Comparison of ENCODE assay signal across 8 cellular contexts in the genomic region with DNA sequence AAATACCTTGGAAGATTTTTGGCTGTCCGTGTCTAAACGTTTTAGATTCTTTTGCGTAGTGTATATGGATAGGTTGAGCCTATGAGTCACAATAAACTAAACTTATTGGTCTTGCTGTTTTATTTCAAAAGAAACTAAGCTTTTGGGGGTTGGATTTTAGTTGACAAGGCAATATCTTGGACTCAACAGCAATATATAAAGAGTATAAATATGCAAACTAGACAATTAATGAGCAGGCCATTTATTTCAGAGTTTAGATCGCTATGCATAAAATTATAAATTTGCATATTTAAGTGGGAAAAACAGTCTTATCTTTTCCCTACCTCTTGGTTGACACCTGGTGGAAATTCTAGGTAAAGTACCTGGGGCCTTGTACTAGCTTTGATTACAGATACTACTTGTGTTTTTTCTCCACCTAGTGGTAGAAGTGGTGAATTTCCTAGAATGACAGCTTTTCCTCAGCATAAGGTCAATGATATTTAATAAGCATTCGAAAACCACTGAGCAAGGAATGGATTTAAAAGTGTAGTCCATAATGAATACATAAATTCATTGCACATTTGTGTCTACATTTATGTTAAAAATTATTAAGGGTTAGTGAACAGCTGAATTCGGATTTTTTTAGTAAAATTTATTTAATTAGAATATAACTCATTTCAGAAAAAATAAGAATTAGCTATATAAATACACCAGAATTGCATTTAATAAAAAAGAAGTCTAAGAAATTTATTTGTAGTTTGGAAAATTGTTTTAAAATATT. TPM values are rescaled to one million over a fixed set of nuclear protein-coding genes. Genes with fewer than 3 reads are reported as not detected.
DNase-seq lines count a peak whose midpoint lies in the region; ATAC-seq, FAIRE-seq and TF ChIP-seq lines count a peak whose summit lies in the region.

No MANE protein-coding gene starts in this region.

- no peaks in the 10 kb centered on the region for H3K27me3 Mint-ChIP-seq in T-helper 1 cell treated with Interleukin-12 subunit alpha and Interleukin-12 subunit beta and Interleukin-4 antibody, amounts not matched to agents 30 μg/mL and 1 μg/mL, for 36 hours (ENCODE audit: low read depth)

- TF ChIP-seq CTCF in H1 (IDR thresholded peaks at IDR 0.05; ENCODE audit: control extremely low read depth in 1 of 3, insufficient read depth in 1 of 3, low read depth in 1 of 3, low read length in 3 of 3) (peak in 2 of 3 experiments; percentile 85 to 98; a peak in 3 of 4 replicates), uterus (IDR thresholded peaks at IDR 0.05) (peak; percentile 94 to 99 (median 97))

- no peak overlapping the region for H3K4ac ChIP-seq in H1 (replicated peaks; ENCODE audit: insufficient read length, low read depth, low read length)

- H3K79me1 ChIP-seq in H1 (ENCODE audit: low read depth, low read length) = no peaks in the 10 kb centered on the region

- H2BK120ac ChIP-seq in H1 (replicated peaks; ENCODE audit: low read depth, low read length) = no peak overlapping the region

- H3K9ac ChIP-seq in H1 (replicated peaks in 1 of 4; ENCODE audit: extremely low read depth in 1 of 4, low read depth in 3 of 4, low read length in 3 of 4) = peak overlapping the region in 1 of 4 experiments; percentile 60; a peak in 2 of 7 replicates

- peak overlapping the region in 2 of 4 experiments; percentile 44 to 89; a peak in 3 of 8 replicates for H3K4me3 ChIP-seq in H1 (ENCODE audit: extremely low read depth in 1 of 4, insufficient read depth in 2 of 4, low read depth in 3 of 4, low read length in 4 of 4)
- H3K4me3 ChIP-seq in uterus = peak overlapping the region in 1 of 2 donors; percentile 60

- no peak overlapping the region for H4K5ac ChIP-seq in H1 (ENCODE audit: insufficient read length, low read depth, low read length)

- peaks cover 22% of the 10 kb centered on the region for H3K4me1 Mint-ChIP-seq in T-helper 1 cell treated with Interleukin-12 subunit alpha and Interleukin-12 subunit beta and Interleukin-4 antibody, amounts not matched to agents 30 μg/mL and 1 μg/mL, for 36 hours (ENCODE audit: low read depth)

- H3K9me3 ChIP-seq in H1 (ENCODE audit: insufficient read depth in 2 of 2, low read depth in 1 of 2, low read length in 1 of 2) = no peaks in the 10 kb centered on the region
- H3K9me3 ChIP-seq in uterus = no peaks in the 10 kb centered on the region

- H3K9me3 Mint-ChIP-seq in T-helper 1 cell treated with Interleukin-12 subunit alpha and Interleukin-12 subunit beta and Interleukin-4 antibody, amounts not matched to agents 30 μg/mL and 1 μg/mL, for 36 hours = peaks cover 4% of the 10 kb centered on the region

- peak; percentile 84 for FAIRE-seq in H1 (lab: Jason Lieb, UNC)

- no peak overlapping the region for H4K91ac ChIP-seq in H1 (replicated peaks; ENCODE audit: insufficient read length, low read length)

- no peak overlapping the region for H3K18ac ChIP-seq in H1 (ENCODE audit: extremely low read depth, low read length)

- DNase-seq in A172 (ENCODE audit: low spot score) (peak; percentile 87), GF-D8 (lab: John Stamatoyannopoulos, UW) (peak; percentile 33), NCI-H187 treated with DMSO at 0.1 percent for 48 hours (lab: John Stamatoyannopoulos, UW) (peak; percentile 90), H1 (ENCODE audit: low read depth in 1 of 2, low spot score in 2 of 2) (no peak), midbrain (lab: John Stamatoyannopoulos, UW) (peak; percentile 91), uterus (peak; percentile 22 to 68)

- no peaks in the 10 kb centered on the region for H4K20me1 ChIP-seq in H1 (replicated peaks in 1 of 2; ENCODE audit: control insufficient read depth in 1 of 2, insufficient read depth in 2 of 2, low read length in 2 of 2)

- H3K56ac ChIP-seq in H1 (replicated peaks; ENCODE audit: insufficient read length, low read depth, low read length) = no peak overlapping the region

- no peak overlapping the region for H3K27ac ChIP-seq in H1 (ENCODE audit: low read depth, low read length)
- peak overlapping the region; percentile 95 to 100 for H3K27ac ChIP-seq in uterus

- ATAC-seq in HG02885 (IDR thresholded peaks at IDR 0.05; ENCODE audit: poor library complexity, unreplicated experiment) = peak; percentile 14

- H3K4me1 ChIP-seq in H1 (replicated peaks in 1 of 4; ENCODE audit: control insufficient read depth in 3 of 4, insufficient read depth in 4 of 4, low read length in 3 of 4) = no peaks in the 10 kb centered on the region; a peak in 2 of 7 replicates
- no peaks in the 10 kb centered on the region for H3K4me1 ChIP-seq in uterus

- H2AK5ac ChIP-seq in H1 (ENCODE audit: low read depth, low read length) = no peak overlapping the region

- peaks cover 16% of the 10 kb centered on the region for H3K23me2 ChIP-seq in H1 (ENCODE audit: low read depth, low read length)

- H3K4me2 ChIP-seq in H1 (ENCODE audit: insufficient read depth in 1 of 2, low read depth in 2 of 2, low read length in 2 of 2) = peak overlapping the region; percentile 79 to 99; a peak in 3 of 4 replicates

- H2AFZ ChIP-seq in H1 (ENCODE audit: low read length) = no peak overlapping the region

- peaks cover 0 to 15% of the 10 kb centered on the region in 2 experiments; a peak in 2 of 4 replicates for H3K79me2 ChIP-seq in H1 (ENCODE audit: control insufficient read depth in 1 of 2, insufficient read depth in 2 of 2, low read length in 2 of 2)

- H3K27me3 ChIP-seq in H1 (replicated peaks in 1 of 4; ENCODE audit: control insufficient read depth in 3 of 4, extremely low read depth in 1 of 4, insufficient read depth in 3 of 4, low read length in 3 of 4) = no peaks in the 10 kb centered on the region
- no peaks in the 10 kb centered on the region for H3K27me3 ChIP-seq in uterus

- TF ChIP-seq RAD21 in H1 (IDR thresholded peaks at IDR 0.05 in 1 of 2, conservative IDR thresholded peaks at IDR 0.05 in 1 of 2; ENCODE audit: low read depth in 2 of 2, low read length in 2 of 2) = peak; percentile 92 to 95

- H3K36me3 ChIP-seq in H1 (ENCODE audit: control insufficient read depth in 2 of 4, insufficient read depth in 4 of 4, low read length in 3 of 4) = no peaks in the 10 kb centered on the region
- no peaks in the 10 kb centered on the region for H3K36me3 ChIP-seq in uterus

- peaks cover 1% of the 10 kb centered on the region for H3K36me3 Mint-ChIP-seq in T-helper 1 cell treated with Interleukin-12 subunit alpha and Interleukin-12 subunit beta and Interleukin-4 antibody, amounts not matched to agents 30 μg/mL and 1 μg/mL, for 36 hours (ENCODE audit: low read depth)

- WGBS in H1 (ENCODE audit: extremely low coverage in 1 of 2, insufficient coverage in 1 of 2, insufficient read length in 1 of 2, insufficient replicate concordance in 2 of 2, low coverage in 1 of 2, low lambda C conversion rate in 2 of 2, missing lambda C conversion rate in 1 of 2), 2 experiments = 12% methylated on average over 6 of the region's 6 CpGs; no CpG with 5 or more reads in 1 of the 2 experiments

- POLR2A ChIA-PET in H1 (lab: Charles Lee; ENCODE audit: partially characterized antibody) = interaction anchor here (0.6 to 2.3 kb wide), 8 partner anchors 10 to 165 kb away, joined by 3 to 12 read pairs (median 4); no protein-coding TSS in a partner anchor

- TF ChIP-seq POLR2A in H1 (IDR thresholded peaks at IDR 0.05; ENCODE audit: control extremely low read depth in 1 of 2, low read depth in 2 of 2, low read length in 2 of 2) = no peak
- peak in 1 of 2 donors; percentile 19 for TF ChIP-seq POLR2A in uterus (IDR thresholded peaks at IDR 0.05)

- no peak overlapping the region for H2BK12ac ChIP-seq in H1 (ENCODE audit: low read depth, low read length)

- peak overlapping the region; percentile 99 for H3K4me3 Mint-ChIP-seq in T-helper 1 cell treated with Interleukin-12 subunit alpha and Interleukin-12 subunit beta and Interleukin-4 antibody, amounts not matched to agents 30 μg/mL and 1 μg/mL, for 36 hours

- H2BK5ac ChIP-seq in H1 (ENCODE audit: low read depth, low read length) = no peak overlapping the region

- H2BK20ac ChIP-seq in H1 (ENCODE audit: low read length) = no peak overlapping the region

- intact Hi-C loops in uterus (cut with DNase I; ENCODE audit: low total_unique reads) = loop anchor here (10.0 kb wide), 1 partner anchor 280 kb away; no protein-coding TSS in a partner anchor

- no peak for TF ChIP-seq EP300 in H1 (IDR thresholded peaks at IDR 0.05; ENCODE audit: borderline replicate concordance in 1 of 2, low read depth in 2 of 2, low read length in 2 of 2)

- H4K8ac ChIP-seq in H1 (ENCODE audit: extremely low read depth, insufficient read depth, low read length) = no peak overlapping the region

- H2BK15ac ChIP-seq in H1 (ENCODE audit: low read length) = no peak overlapping the region

- H3K14ac ChIP-seq in H1 (ENCODE audit: insufficient read length) = no peak overlapping the region

- peak overlapping the region; percentile 100 for H3K27ac Mint-ChIP-seq in T-helper 1 cell treated with Interleukin-12 subunit alpha and Interleukin-12 subunit beta and Interleukin-4 antibody, amounts not matched to agents 30 μg/mL and 1 μg/mL, for 36 hours

- H3K23ac ChIP-seq in H1 (ENCODE audit: insufficient read length) = no peak overlapping the region

- CTCF ChIA-PET in H1 (lab: Charles Lee; ENCODE audit: partially characterized antibody) = interaction anchor here (0.5 to 10.3 kb wide), 70 partner anchors 11 to 523 kb away, joined by 3 to 144 read pairs (median 6); no protein-coding TSS in a partner anchor

RNA-seq across cellular contexts. Expression of a gene that starts 1.7 kb away (rescaled TPM):
- total RNA-seq in A172 (2014; rRNA removed; shearing (Covaris generic)) = 17.6 and 19.0 TPM in 2 replicates
- 5.4 and 5.7 TPM in 2 replicates for total RNA-seq in H1 (2021; fragmentation: NEBNext Ultra II Directional; extraction: Animal tissue kit (Norgen Biotek cat#: 25700))
- 1.1 and 2.9 TPM in 2 replicates for polyA plus RNA-seq in H1 (2011; rRNA removed)
- 2.7 TPM for polyA plus RNA-seq in H1 (2011; cell fraction: cytosol; rRNA removed)
- 1.6 TPM for polyA plus RNA-seq in H1 (2011; cell fraction: nucleus; rRNA removed)
- polyA plus RNA-seq in H1 (2012, experiment 1 of 2) = 3.4 to 7.6 TPM (median 3.7 TPM) in 4 replicates
- polyA plus RNA-seq in H1 (2012, experiment 2 of 2) = 0.16 TPM
- polyA plus RNA-seq in H1 (2013, experiment 1 of 2) = 2.4 TPM
- polyA plus RNA-seq in H1 (2013, experiment 2 of 2) = 2.2 TPM
- 12.9 and 17.0 TPM in 2 replicates for polyA minus RNA-seq in H1 (2011; rRNA and poly(A)+ RNA removed)
- polyA minus RNA-seq in H1 (2011; cell fraction: cytosol; rRNA and poly(A)+ RNA removed) = 12.3 TPM
- 29.4 TPM for polyA minus RNA-seq in H1 (2011; cell fraction: nucleus; rRNA and poly(A)+ RNA removed)
- 100 to 1,000 TPM in 1 of 4 donors, 10 to 100 TPM in 3; 11.5 to 237 (median 38.6) TPM for total RNA-seq in uterus

Comparison
In these comparisons a context has a peak if more than half of its experiments do, and no peak if none do; other contexts are left out.
1. DNase-seq: peak in A172 (single experiment), GF-D8 (single experiment), NCI-H187 treated with DMSO at 0.1 percent for 48 hours (single experiment), midbrain (single experiment) and uterus (2 of 2); none in H1 (0 of 2).